In the genomic region with DNA sequence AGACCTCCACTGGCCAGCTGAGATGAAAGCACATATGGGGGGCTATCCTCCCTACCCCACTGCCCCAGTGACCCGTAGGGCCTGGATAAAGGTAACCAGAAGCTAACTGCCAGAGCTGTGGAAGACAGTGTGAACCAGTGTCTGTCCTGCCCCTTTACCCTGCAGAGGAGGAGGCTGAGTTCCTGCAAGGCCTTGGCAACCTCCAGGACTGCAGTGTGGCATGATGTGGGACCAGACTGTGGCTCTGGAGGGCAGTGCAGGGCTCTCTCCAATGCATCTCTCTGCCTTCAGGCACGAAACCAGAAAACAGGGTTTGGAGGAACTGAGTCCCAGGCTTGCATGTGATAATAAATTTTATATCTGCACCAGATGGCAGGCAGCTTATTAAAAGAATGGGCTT, we compare ENCODE assay signal across 22 cellular contexts.
DNase-seq lines count a peak whose midpoint lies in the region; ATAC-seq and TF ChIP-seq lines count a peak whose summit lies in the region.
"Had no signal": no experiment of that assay in that cellular context is flagged by ENCODE, and none has a peak within 500 bp of the region (broad histone marks: within the 10 kb centered on the region; RNA-seq: fewer than 3 reads in every experiment).

No MANE protein-coding gene starts in this region.

- H3K27ac ChIP-seq in 22Rv1 (no peak overlapping the region), RWPE1 (peak overlapping the region; percentile 49), foreskin keratinocyte (no peak overlapping the region)
- H3K27ac ChIP-seq: suprapubic skin, WERI-Rb-1 had no signal

- TF ChIP-seq CTCF in 22Rv1 (IDR thresholded peaks at IDR 0.05), result peak; percentile 28
- peak; percentile 7 for TF ChIP-seq CTCF in GM12873 (IDR thresholded peaks at IDR 0.05; ENCODE audit: insufficient read depth, low read depth, low read length, missing control alignments)
- no peak for TF ChIP-seq CTCF in RWPE1 (conservative IDR thresholded peaks at IDR 0.05; ENCODE audit: low read depth)
- no peak for TF ChIP-seq CTCF in foreskin keratinocyte (conservative IDR thresholded peaks at IDR 0.05)

- DNase-seq in RWPE1 (ENCODE audit: low spot score) (no peak), foreskin keratinocyte (no peak), A172 (ENCODE audit: low spot score) (no peak), midbrain (lab: John Stamatoyannopoulos, UW) (no peak), activated gamma-delta T cell (lab: John Stamatoyannopoulos, UW) (no peak)
- DNase-seq: activated CD4-positive, alpha-beta T cell treated with anti-CD3 and anti-CD28 coated beads, Interleukin-2, amount 10 ng/mL, durations not matched to agents 7 days and 5 days; activated naive CD4-positive, alpha-beta T cell treated with anti-CD3 and anti-CD28 coated beads, Interleukin-2, amount 10 ng/mL, durations not matched to agents 7 days and 5 days; activated T-cell treated with anti-CD3 and anti-CD28 coated beads, Interleukin-2, amount 50 U/mL, for 4 hours; C1 segment of cervical spinal cord; cerebellar nuclear complex; DMS79 treated with DMSO at 0.1 percent for 48 hours; kidney; NCI-H1105 treated with DMSO at 0.1 percent for 48 hours; NCI-H2029; NCI-H526; right cardiac atrium; T-helper 9 cell; WERI-Rb-1 had no signal

- CTCF ChIA-PET in RWPE1 (lab: Yijun Ruan, JAX), result interaction anchor here (0.8 kb wide), 1 partner anchor 931 kb away, joined by 3 read pairs; no protein-coding TSS in a partner anchor

- POLR2A ChIA-PET in RWPE1 (lab: Yijun Ruan, JAX; ENCODE audit: low non-redundant PET), result interaction anchor here (0.6 kb wide), 2 partner anchors 14 to 110 kb away, joined by 3 to 7 read pairs; no protein-coding TSS in a partner anchor

- peaks cover 9% of the 10 kb centered on the region for H3K4me1 ChIP-seq in foreskin keratinocyte

- ATAC-seq in foreskin keratinocyte (peak; percentile 4), GM18502 (IDR thresholded peaks at IDR 0.05; ENCODE audit: poor library complexity, unreplicated experiment) (no peak)
- ATAC-seq: activated T-cell treated with anti-CD3 and anti-CD28 coated beads, Interleukin-2, amount 50 U/mL, for 4 hours had no signal

- H3K27me3 ChIP-seq in foreskin keratinocyte, result no peaks in the 10 kb centered on the region
- H3K27me3 ChIP-seq: suprapubic skin had no signal

Comparison
In these comparisons a context has a peak if more than half of its experiments do, and no peak if none do; other contexts are left out.
1. CTCF ChIP-seq: peak in 22Rv1 (single experiment) and GM12873 (single experiment); none in RWPE1 (single experiment) and foreskin keratinocyte (single experiment).